ENCODE assay signal across 1 cellular context in genomic region chr2:177392373-177393246, GRCh38.
TF ChIP-seq lines count a peak whose summit lies in the region.

Gene AGPS, plus strand, starts transcription at chr2:177392773. Its CDS starts 17 bp downstream, at chr2:177392790.

TF ChIP-seq in HepG2, 621 proteins besides CTCF, POLR2A, EP300 and RAD21 (continued from another document and continues in another):
- TF ChIP-seq TEAD2 (CRISPR knock-in tag; IDR thresholded peaks at IDR 0.05) (peak; percentile 95), RBAK (CRISPR knock-in tag; IDR thresholded peaks at IDR 0.05) (no peak), ARID4A (CRISPR knock-in tag; IDR thresholded peaks at IDR 0.05; ENCODE audit: borderline replicate concordance) (peak; percentile 96; the same call in 1 of the 2 replicates), ZNF274 (CRISPR knock-in tag; IDR thresholded peaks at IDR 0.05) (peak; percentile 98), ZNF264 (CRISPR knock-in tag; IDR thresholded peaks at IDR 0.05) (peak; percentile 96), KAT8 (CRISPR knock-in tag; IDR thresholded peaks at IDR 0.05) (peak; percentile 90), TFDP2 (CRISPR knock-in tag; IDR thresholded peaks at IDR 0.05) (peak; percentile 97), ARNTL (CRISPR knock-in tag; IDR thresholded peaks at IDR 0.05) (peak; percentile 31; the same call in 1 of the 2 replicates), NCOR1 (IDR thresholded peaks at IDR 0.05; ENCODE audit: borderline replicate concordance, low read length) (peak; percentile 80; the same call in 1 of the 2 replicates), ZNF619 (CRISPR knock-in tag; IDR thresholded peaks at IDR 0.05) (peak; percentile 96), MAFF (IDR thresholded peaks at IDR 0.05; ENCODE audit: low read depth, low read length) (no peak), ZFP1 (CRISPR knock-in tag; IDR thresholded peaks at IDR 0.05) (no peak; the same call in 1 of the 2 replicates), JUN (CRISPR knock-in tag; IDR thresholded peaks at IDR 0.05) (peak; percentile 75), NR1H2 (CRISPR knock-in tag; IDR thresholded peaks at IDR 0.05; ENCODE audit: borderline replicate concordance, low read depth) (no peak; the same call in 1 of the 2 replicates), ZBTB21 (CRISPR knock-in tag; IDR thresholded peaks at IDR 0.05) (no peak), DNMT1 (CRISPR knock-in tag; IDR thresholded peaks at IDR 0.05) (peak; percentile 94; the same call in 1 of the 2 replicates), ZNF766 (CRISPR knock-in tag; IDR thresholded peaks at IDR 0.05; ENCODE audit: borderline replicate concordance) (peak; percentile 97), CREB1 (IDR thresholded peaks at IDR 0.05) (0 out of 2 replicates have a peak, but pooled peaks have one; percentile 7), CREB1 (CRISPR knock-in tag; IDR thresholded peaks at IDR 0.05) (no peak), FOXO4 (CRISPR knock-in tag; conservative IDR thresholded peaks at IDR 0.05) (no peak), ZNF280D (CRISPR knock-in tag; IDR thresholded peaks at IDR 0.05) (peak; percentile 92; the same call in 1 of the 2 replicates), MED13 (CRISPR knock-in tag; IDR thresholded peaks at IDR 0.05) (peak; percentile 97), ZHX1 (CRISPR knock-in tag; IDR thresholded peaks at IDR 0.05; ENCODE audit: low read depth) (peak; percentile 61), ZSCAN21 (CRISPR knock-in tag; IDR thresholded peaks at IDR 0.05; ENCODE audit: borderline replicate concordance) (peak; percentile 96), TBX2 (CRISPR knock-in tag; IDR thresholded peaks at IDR 0.05; ENCODE audit: borderline replicate concordance) (peak; percentile 96), PPARG (CRISPR knock-in tag; conservative IDR thresholded peaks at IDR 0.05) (peak; percentile 97), ZNF136 (CRISPR knock-in tag; IDR thresholded peaks at IDR 0.05; ENCODE audit: low read depth) (peak; percentile 95), ZNF510 (CRISPR knock-in tag; IDR thresholded peaks at IDR 0.05; ENCODE audit: low read depth) (peak; percentile 85), ZKSCAN5 (CRISPR knock-in tag; IDR thresholded peaks at IDR 0.05) (no peak), ZEB1 (IDR thresholded peaks at IDR 0.05; ENCODE audit: insufficient replicate concordance, low read depth) (peak; percentile 97), ZNF850 (CRISPR knock-in tag; conservative IDR thresholded peaks at IDR 0.05) (no peak), MIER3 (CRISPR knock-in tag; IDR thresholded peaks at IDR 0.05; ENCODE audit: borderline replicate concordance) (peak; percentile 84; the same call in 1 of the 2 replicates), ZNF280B (CRISPR knock-in tag; IDR thresholded peaks at IDR 0.05; ENCODE audit: borderline replicate concordance) (peak; percentile 98), MXD1 (CRISPR knock-in tag; IDR thresholded peaks at IDR 0.05) (peak; percentile 99), ARID2 (CRISPR knock-in tag; IDR thresholded peaks at IDR 0.05; ENCODE audit: borderline replicate concordance) (peak; percentile 94), ZNF362 (CRISPR knock-in tag; IDR thresholded peaks at IDR 0.05; ENCODE audit: borderline replicate concordance) (peak; percentile 46; the same call in 1 of the 2 replicates), ZNF780A (CRISPR knock-in tag; IDR thresholded peaks at IDR 0.05) (peak; percentile 90), ZNF572 (CRISPR knock-in tag; IDR thresholded peaks at IDR 0.05) (peak; percentile 67), REL (CRISPR knock-in tag; conservative IDR thresholded peaks at IDR 0.05) (peak; percentile 90; the same call in 1 of the 2 replicates), HMGA1 (CRISPR knock-in tag; conservative IDR thresholded peaks at IDR 0.05) (no peak), BRD4 (CRISPR knock-in tag; IDR thresholded peaks at IDR 0.05) (peak; percentile 87), RXRB (CRISPR knock-in tag; IDR thresholded peaks at IDR 0.05; ENCODE audit: borderline replicate concordance) (peak; percentile 82), CCDC6 (CRISPR knock-in tag; IDR thresholded peaks at IDR 0.05) (no peak; the same call in none of the 2 replicates), SNAPC2 (CRISPR knock-in tag; IDR thresholded peaks at IDR 0.05) (peak; percentile 54; the same call in 1 of the 2 replicates), ZSCAN30 (CRISPR knock-in tag; IDR thresholded peaks at IDR 0.05) (no peak; the same call in 1 of the 2 replicates), ZSCAN12 (CRISPR knock-in tag; IDR thresholded peaks at IDR 0.05) (peak; percentile 96), DRAP1 (CRISPR knock-in tag; IDR thresholded peaks at IDR 0.05) (peak; percentile 67), MYPOP (CRISPR knock-in tag; IDR thresholded peaks at IDR 0.05) (peak; percentile 78), TEAD3 (CRISPR knock-in tag; optimal IDR thresholded peaks at IDR 0.05; ENCODE audit: borderline replicate concordance) (peak; percentile 83), ZNF652 (CRISPR knock-in tag; IDR thresholded peaks at IDR 0.05; ENCODE audit: borderline replicate concordance, low read depth) (no peak), ZNF670 (CRISPR knock-in tag; IDR thresholded peaks at IDR 0.05; ENCODE audit: borderline replicate concordance) (no peak), TAF15 (IDR thresholded peaks at IDR 0.05; ENCODE audit: low read depth, low read length, poor library complexity, severe bottlenecking) (no peak)
